1 cellular context compared by ENCODE assay signal in the genomic region with DNA sequence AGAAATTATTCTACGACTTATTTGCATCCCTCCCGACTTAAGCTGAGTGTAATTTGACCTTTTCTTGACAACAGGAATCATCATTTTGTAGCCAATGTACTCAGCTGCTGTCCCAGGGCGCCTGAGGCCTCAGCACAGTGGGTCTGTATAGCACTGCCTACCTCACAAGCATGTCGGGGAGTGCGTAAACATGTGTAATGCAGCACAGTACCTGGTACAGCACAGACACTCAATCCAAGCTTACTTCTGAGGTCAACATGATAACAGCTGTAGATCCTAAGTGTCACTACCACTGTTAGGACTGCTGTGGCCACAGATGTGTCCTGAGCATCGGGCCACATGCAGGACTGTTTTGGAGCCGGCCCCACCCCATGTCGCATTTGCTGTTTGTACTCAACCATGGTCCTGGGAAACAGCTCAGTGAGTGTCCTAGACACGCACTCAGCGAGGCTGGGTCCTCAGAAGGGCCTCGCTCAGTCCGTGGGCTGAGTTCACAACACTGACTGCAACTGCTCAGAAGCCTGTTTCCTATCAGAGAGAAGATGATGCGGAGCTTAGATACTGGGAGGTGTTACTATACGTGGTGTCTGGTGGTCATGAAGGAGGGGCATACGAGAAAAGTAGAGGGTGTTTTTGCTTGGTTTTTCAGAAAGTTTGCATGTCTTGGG.
TF ChIP-seq lines count a peak whose summit lies in the region.

No MANE protein-coding gene starts in this region.

TF ChIP-seq in IMR-90, 13 proteins besides CTCF, POLR2A, EP300 and RAD21 (continued from another document):
- TF ChIP-seq, protein P1, sequence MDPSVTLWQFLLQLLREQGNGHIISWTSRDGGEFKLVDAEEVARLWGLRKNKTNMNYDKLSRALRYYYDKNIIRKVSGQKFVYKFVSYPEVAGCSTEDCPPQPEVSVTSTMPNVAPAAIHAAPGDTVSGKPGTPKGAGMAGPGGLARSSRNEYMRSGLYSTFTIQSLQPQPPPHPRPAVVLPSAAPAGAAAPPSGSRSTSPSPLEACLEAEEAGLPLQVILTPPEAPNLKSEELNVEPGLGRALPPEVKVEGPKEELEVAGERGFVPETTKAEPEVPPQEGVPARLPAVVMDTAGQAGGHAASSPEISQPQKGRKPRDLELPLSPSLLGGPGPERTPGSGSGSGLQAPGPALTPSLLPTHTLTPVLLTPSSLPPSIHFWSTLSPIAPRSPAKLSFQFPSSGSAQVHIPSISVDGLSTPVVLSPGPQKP (IDR thresholded peaks at IDR 0.05; ENCODE audit: borderline replicate concordance, low read depth, low read length) = no peak
- TF ChIP-seq MXI1 (IDR thresholded peaks at IDR 0.05; ENCODE audit: borderline replicate concordance, low read depth, low read length) = no peak
- TF ChIP-seq, protein P2, sequence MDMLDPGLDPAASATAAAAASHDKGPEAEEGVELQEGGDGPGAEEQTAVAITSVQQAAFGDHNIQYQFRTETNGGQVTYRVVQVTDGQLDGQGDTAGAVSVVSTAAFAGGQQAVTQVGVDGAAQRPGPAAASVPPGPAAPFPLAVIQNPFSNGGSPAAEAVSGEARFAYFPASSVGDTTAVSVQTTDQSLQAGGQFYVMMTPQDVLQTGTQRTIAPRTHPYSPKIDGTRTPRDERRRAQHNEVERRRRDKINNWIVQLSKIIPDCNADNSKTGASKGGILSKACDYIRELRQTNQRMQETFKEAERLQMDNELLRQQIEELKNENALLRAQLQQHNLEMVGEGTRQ (IDR thresholded peaks at IDR 0.05; ENCODE audit: low read depth, low read length) = no peak
- no peak for TF ChIP-seq MAFK (IDR thresholded peaks at IDR 0.05; ENCODE audit: low read depth, low read length)
